Comparison of ENCODE assay signal across 1 cellular context in the genomic region with DNA sequence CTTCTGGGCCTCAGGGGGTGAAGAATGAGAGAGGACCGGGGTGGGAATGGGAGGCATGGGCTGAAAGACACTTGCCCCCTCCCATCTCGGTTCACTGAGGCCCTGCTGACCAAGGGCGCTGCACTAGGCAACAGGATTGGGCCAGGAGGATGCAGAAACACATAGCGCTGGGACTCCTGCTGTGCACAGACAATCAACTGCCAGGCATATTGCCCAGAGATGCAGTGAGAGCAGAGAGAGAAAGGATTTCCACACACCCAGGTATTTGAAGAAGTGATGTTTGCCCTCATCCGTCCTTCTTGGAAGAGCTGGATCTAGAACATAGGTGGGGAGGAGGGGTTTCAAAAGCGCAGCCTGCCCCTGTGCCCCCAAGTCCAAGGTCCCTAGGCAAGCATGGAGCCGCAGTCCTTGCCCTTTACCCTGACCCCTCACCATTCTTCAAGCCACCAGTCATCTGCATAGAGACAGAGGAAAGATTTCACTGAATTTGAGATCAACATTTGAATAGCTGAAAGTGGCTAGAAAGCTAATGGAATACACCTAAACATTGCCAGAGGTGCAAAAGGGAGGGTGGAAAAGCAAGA.
TF ChIP-seq lines count a peak whose summit lies in the region.

No MANE protein-coding gene starts in this region.

TF ChIP-seq in HepG2, 621 proteins besides CTCF, POLR2A, EP300 and RAD21 (continues in another document):
- 0 out of 2 replicates have a peak, but pooled peaks have one; percentile 27 for TF ChIP-seq MYC (CRISPR knock-in tag; IDR thresholded peaks at IDR 0.05; ENCODE audit: borderline replicate concordance)
- TF ChIP-seq NR2F1 (CRISPR knock-in tag; IDR thresholded peaks at IDR 0.05): peak in 1 of 2 experiments; percentile 68; a peak in 2 of 4 replicates
- 0 out of 2 replicates have a peak, but pooled peaks have one; percentile 22 for TF ChIP-seq NR2C2 (CRISPR knock-in tag; IDR thresholded peaks at IDR 0.05; ENCODE audit: borderline replicate concordance)
- TF ChIP-seq, protein P1, sequence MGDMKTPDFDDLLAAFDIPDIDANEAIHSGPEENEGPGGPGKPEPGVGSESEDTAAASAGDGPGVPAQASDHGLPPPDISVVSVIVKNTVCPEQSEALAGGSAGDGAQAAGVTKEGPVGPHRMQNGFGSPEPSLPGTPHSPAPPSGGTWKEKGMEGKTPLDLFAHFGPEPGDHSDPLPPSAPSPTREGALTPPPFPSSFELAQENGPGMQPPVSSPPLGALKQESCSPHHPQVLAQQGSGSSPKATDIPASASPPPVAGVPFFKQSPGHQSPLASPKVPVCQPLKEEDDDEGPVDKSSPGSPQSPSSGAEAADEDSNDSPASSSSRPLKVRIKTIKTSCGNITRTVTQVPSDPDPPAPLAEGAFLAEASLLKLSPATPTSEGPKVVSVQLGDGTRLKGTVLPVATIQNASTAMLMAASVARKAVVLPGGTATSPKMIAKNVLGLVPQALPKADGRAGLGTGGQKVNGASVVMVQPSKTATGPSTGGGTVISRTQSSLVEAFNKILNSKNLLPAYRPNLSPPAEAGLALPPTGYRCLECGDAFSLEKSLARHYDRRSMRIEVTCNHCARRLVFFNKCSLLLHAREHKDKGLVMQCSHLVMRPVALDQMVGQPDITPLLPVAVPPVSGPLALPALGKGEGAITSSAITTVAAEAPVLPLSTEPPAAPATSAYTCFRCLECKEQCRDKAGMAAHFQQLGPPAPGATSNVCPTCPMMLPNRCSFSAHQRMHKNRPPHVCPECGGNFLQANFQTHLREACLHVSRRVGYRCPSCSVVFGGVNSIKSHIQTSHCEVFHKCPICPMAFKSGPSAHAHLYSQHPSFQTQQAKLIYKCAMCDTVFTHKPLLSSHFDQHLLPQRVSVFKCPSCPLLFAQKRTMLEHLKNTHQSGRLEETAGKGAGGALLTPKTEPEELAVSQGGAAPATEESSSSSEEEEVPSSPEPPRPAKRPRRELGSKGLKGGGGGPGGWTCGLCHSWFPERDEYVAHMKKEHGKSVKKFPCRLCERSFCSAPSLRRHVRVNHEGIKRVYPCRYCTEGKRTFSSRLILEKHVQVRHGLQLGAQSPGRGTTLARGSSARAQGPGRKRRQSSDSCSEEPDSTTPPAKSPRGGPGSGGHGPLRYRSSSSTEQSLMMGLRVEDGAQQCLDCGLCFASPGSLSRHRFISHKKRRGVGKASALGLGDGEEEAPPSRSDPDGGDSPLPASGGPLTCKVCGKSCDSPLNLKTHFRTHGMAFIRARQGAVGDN (CRISPR knock-in tag; IDR thresholded peaks at IDR 0.05): peak; percentile 27; the same call in 1 of the 2 replicates
- TF ChIP-seq SOX6 (IDR thresholded peaks at IDR 0.05): no peak
- peak; percentile 39; the same call in 1 of the 2 replicates for TF ChIP-seq SOX6 (CRISPR knock-in tag; IDR thresholded peaks at IDR 0.05)
- TF ChIP-seq ZFP82 (CRISPR knock-in tag; IDR thresholded peaks at IDR 0.05; ENCODE audit: borderline replicate concordance): no peak
- 0 out of 2 replicates have a peak, but pooled peaks have one; percentile 36 for TF ChIP-seq ZNF24 (IDR thresholded peaks at IDR 0.05)
- TF ChIP-seq ZNF781 (CRISPR knock-in tag; IDR thresholded peaks at IDR 0.05; ENCODE audit: borderline replicate concordance, not compliant biosample characterization): no peak
- TF ChIP-seq, protein P2, sequence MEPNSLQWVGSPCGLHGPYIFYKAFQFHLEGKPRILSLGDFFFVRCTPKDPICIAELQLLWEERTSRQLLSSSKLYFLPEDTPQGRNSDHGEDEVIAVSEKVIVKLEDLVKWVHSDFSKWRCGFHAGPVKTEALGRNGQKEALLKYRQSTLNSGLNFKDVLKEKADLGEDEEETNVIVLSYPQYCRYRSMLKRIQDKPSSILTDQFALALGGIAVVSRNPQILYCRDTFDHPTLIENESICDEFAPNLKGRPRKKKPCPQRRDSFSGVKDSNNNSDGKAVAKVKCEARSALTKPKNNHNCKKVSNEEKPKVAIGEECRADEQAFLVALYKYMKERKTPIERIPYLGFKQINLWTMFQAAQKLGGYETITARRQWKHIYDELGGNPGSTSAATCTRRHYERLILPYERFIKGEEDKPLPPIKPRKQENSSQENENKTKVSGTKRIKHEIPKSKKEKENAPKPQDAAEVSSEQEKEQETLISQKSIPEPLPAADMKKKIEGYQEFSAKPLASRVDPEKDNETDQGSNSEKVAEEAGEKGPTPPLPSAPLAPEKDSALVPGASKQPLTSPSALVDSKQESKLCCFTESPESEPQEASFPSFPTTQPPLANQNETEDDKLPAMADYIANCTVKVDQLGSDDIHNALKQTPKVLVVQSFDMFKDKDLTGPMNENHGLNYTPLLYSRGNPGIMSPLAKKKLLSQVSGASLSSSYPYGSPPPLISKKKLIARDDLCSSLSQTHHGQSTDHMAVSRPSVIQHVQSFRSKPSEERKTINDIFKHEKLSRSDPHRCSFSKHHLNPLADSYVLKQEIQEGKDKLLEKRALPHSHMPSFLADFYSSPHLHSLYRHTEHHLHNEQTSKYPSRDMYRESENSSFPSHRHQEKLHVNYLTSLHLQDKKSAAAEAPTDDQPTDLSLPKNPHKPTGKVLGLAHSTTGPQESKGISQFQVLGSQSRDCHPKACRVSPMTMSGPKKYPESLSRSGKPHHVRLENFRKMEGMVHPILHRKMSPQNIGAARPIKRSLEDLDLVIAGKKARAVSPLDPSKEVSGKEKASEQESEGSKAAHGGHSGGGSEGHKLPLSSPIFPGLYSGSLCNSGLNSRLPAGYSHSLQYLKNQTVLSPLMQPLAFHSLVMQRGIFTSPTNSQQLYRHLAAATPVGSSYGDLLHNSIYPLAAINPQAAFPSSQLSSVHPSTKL (CRISPR knock-in tag; IDR thresholded peaks at IDR 0.05): peak; percentile 34; the same call in 1 of the 2 replicates
- TF ChIP-seq ZNF572 (CRISPR knock-in tag; IDR thresholded peaks at IDR 0.05): no peak
- no peak for TF ChIP-seq ZNF775 (CRISPR knock-in tag; IDR thresholded peaks at IDR 0.05; ENCODE audit: borderline replicate concordance)
- TF ChIP-seq, protein P3, sequence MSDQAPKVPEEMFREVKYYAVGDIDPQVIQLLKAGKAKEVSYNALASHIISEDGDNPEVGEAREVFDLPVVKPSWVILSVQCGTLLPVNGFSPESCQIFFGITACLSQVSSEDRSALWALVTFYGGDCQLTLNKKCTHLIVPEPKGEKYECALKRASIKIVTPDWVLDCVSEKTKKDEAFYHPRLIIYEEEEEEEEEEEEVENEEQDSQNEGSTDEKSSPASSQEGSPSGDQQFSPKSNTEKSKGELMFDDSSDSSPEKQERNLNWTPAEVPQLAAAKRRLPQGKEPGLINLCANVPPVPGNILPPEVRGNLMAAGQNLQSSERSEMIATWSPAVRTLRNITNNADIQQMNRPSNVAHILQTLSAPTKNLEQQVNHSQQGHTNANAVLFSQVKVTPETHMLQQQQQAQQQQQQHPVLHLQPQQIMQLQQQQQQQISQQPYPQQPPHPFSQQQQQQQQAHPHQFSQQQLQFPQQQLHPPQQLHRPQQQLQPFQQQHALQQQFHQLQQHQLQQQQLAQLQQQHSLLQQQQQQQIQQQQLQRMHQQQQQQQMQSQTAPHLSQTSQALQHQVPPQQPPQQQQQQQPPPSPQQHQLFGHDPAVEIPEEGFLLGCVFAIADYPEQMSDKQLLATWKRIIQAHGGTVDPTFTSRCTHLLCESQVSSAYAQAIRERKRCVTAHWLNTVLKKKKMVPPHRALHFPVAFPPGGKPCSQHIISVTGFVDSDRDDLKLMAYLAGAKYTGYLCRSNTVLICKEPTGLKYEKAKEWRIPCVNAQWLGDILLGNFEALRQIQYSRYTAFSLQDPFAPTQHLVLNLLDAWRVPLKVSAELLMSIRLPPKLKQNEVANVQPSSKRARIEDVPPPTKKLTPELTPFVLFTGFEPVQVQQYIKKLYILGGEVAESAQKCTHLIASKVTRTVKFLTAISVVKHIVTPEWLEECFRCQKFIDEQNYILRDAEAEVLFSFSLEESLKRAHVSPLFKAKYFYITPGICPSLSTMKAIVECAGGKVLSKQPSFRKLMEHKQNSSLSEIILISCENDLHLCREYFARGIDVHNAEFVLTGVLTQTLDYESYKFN (CRISPR knock-in tag; conservative IDR thresholded peaks at IDR 0.05): peak; percentile 36
- TF ChIP-seq, protein P4, sequence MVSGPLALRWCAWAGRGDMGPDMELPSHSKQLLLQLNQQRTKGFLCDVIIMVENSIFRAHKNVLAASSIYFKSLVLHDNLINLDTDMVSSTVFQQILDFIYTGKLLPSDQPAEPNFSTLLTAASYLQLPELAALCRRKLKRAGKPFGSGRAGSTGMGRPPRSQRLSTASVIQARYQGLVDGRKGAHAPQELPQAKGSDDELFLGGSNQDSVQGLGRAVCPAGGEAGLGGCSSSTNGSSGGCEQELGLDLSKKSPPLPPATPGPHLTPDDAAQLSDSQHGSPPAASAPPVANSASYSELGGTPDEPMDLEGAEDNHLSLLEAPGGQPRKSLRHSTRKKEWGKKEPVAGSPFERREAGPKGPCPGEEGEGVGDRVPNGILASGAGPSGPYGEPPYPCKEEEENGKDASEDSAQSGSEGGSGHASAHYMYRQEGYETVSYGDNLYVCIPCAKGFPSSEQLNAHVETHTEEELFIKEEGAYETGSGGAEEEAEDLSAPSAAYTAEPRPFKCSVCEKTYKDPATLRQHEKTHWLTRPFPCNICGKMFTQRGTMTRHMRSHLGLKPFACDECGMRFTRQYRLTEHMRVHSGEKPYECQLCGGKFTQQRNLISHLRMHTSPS (CRISPR knock-in tag; IDR thresholded peaks at IDR 0.05; ENCODE audit: low read depth): 0 out of 2 replicates have a peak, but pooled peaks have one; percentile 19
- 0 out of 2 replicates have a peak, but pooled peaks have one; percentile 16 for TF ChIP-seq ZMYM4 (CRISPR knock-in tag; IDR thresholded peaks at IDR 0.05)
- peak; percentile 84 for TF ChIP-seq HNF4G (IDR thresholded peaks at IDR 0.05; ENCODE audit: borderline replicate concordance, low read depth, low read length)
- no peak for TF ChIP-seq HNF4G (CRISPR knock-in tag; IDR thresholded peaks at IDR 0.05; ENCODE audit: borderline replicate concordance, low read depth)
- no peak for TF ChIP-seq SP4 (CRISPR knock-in tag; IDR thresholded peaks at IDR 0.05)
- TF ChIP-seq NR2F6 (IDR thresholded peaks at IDR 0.05): peak; percentile 51
- no peak; the same call in 1 of the 2 replicates for TF ChIP-seq NR2F6 (CRISPR knock-in tag; IDR thresholded peaks at IDR 0.05)
- TF ChIP-seq SALL1 (CRISPR knock-in tag; IDR thresholded peaks at IDR 0.05): peak; percentile 58; the same call in 1 of the 2 replicates
- TF ChIP-seq KLF13 (CRISPR knock-in tag; IDR thresholded peaks at IDR 0.05): no peak
- TF ChIP-seq RARA (CRISPR knock-in tag; IDR thresholded peaks at IDR 0.05): peak; percentile 64
- no peak for TF ChIP-seq FOXC1 (CRISPR knock-in tag; IDR thresholded peaks at IDR 0.05; ENCODE audit: borderline replicate concordance)
- TF ChIP-seq, protein P5, sequence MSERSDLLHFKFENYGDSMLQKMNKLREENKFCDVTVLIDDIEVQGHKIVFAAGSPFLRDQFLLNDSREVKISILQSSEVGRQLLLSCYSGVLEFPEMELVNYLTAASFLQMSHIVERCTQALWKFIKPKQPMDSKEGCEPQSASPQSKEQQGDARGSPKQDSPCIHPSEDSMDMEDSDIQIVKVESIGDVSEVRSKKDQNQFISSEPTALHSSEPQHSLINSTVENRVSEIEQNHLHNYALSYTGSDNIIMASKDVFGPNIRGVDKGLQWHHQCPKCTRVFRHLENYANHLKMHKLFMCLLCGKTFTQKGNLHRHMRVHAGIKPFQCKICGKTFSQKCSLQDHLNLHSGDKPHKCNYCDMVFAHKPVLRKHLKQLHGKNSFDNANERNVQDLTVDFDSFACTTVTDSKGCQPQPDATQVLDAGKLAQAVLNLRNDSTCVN (CRISPR knock-in tag; IDR thresholded peaks at IDR 0.05; ENCODE audit: borderline replicate concordance): no peak
- TF ChIP-seq ZNF263 (CRISPR knock-in tag; IDR thresholded peaks at IDR 0.05): peak; percentile 50; the same call in 1 of the 2 replicates
- peak; percentile 32 for TF ChIP-seq TEAD3 (CRISPR knock-in tag; optimal IDR thresholded peaks at IDR 0.05; ENCODE audit: borderline replicate concordance)
- TF ChIP-seq HNF4A (CRISPR knock-in tag; IDR thresholded peaks at IDR 0.05): peak; percentile 87
- no peak for TF ChIP-seq ZNF672 (CRISPR knock-in tag; IDR thresholded peaks at IDR 0.05)
- TF ChIP-seq MTA1 (CRISPR knock-in tag; IDR thresholded peaks at IDR 0.05; ENCODE audit: borderline replicate concordance): peak; percentile 56; the same call in 1 of the 2 replicates
- peak; percentile 45; the same call in 1 of the 2 replicates for TF ChIP-seq ZMYM2 (CRISPR knock-in tag; IDR thresholded peaks at IDR 0.05)
- TF ChIP-seq BCL6 (CRISPR knock-in tag; IDR thresholded peaks at IDR 0.05): peak; percentile 60
- no peak for TF ChIP-seq ZFX (CRISPR knock-in tag; IDR thresholded peaks at IDR 0.05; ENCODE audit: low read depth)
- TF ChIP-seq, protein P6, sequence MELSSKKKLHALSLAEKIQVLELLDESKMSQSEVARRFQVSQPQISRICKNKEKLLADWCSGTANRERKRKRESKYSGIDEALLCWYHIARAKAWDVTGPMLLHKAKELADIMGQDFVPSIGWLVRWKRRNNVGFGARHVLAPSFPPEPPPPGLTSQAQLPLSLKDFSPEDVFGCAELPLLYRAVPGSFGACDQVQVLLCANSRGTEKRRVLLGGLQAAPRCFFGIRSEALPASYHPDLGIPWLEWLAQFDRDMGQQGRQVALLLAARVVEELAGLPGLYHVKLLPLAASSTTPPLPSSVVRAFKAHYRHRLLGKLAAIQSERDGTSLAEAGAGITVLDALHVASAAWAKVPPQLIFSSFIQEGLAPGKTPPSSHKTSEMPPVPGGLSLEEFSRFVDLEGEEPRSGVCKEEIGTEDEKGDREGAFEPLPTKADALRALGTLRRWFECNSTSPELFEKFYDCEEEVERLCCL (CRISPR knock-in tag; IDR thresholded peaks at IDR 0.05; ENCODE audit: borderline replicate concordance): no peak
- TF ChIP-seq, protein P7, sequence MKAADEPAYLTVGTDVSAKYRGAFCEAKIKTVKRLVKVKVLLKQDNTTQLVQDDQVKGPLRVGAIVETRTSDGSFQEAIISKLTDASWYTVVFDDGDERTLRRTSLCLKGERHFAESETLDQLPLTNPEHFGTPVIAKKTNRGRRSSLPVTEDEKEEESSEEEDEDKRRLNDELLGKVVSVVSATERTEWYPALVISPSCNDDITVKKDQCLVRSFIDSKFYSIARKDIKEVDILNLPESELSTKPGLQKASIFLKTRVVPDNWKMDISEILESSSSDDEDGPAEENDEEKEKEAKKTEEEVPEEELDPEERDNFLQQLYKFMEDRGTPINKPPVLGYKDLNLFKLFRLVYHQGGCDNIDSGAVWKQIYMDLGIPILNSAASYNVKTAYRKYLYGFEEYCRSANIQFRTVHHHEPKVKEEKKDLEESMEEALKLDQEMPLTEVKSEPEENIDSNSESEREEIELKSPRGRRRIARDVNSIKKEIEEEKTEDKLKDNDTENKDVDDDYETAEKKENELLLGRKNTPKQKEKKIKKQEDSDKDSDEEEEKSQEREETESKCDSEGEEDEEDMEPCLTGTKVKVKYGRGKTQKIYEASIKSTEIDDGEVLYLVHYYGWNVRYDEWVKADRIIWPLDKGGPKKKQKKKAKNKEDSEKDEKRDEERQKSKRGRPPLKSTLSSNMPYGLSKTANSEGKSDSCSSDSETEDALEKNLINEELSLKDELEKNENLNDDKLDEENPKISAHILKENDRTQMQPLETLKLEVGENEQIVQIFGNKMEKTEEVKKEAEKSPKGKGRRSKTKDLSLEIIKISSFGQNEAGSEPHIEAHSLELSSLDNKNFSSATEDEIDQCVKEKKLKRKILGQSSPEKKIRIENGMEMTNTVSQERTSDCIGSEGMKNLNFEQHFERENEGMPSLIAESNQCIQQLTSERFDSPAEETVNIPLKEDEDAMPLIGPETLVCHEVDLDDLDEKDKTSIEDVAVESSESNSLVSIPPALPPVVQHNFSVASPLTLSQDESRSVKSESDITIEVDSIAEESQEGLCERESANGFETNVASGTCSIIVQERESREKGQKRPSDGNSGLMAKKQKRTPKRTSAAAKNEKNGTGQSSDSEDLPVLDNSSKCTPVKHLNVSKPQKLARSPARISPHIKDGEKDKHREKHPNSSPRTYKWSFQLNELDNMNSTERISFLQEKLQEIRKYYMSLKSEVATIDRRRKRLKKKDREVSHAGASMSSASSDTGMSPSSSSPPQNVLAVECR (CRISPR knock-in tag; IDR thresholded peaks at IDR 0.05; ENCODE audit: borderline replicate concordance): peak; percentile 25; the same call in 1 of the 2 replicates
- peak; percentile 30; the same call in 1 of the 2 replicates for TF ChIP-seq HOXA3 (CRISPR knock-in tag; IDR thresholded peaks at IDR 0.05)
